ENCODE assay signal across 17 cellular contexts in the genomic region with DNA sequence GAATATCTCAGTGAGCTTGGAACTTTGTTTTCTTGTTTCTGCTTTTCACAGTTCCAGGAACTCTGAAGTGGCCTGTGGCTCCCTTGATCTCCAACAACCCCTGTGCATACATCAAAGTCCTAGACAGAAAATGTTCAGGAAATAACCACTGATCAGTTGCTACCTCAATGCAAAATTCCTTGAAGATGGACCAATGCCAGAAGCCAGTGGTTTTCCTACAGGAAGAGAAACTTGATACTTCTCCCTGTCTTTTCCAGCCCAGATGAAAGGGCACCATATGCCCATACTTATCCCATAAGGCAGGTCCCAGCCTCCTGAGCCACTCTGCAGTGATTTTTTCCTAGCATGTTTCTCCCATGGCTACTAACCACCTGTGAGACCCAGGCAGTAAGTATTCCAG. TPM values are rescaled to one million over a fixed set of nuclear protein-coding genes. Genes with fewer than 3 reads are reported as not detected.
DNase-seq lines count a peak whose midpoint lies in the region; ATAC-seq, FAIRE-seq and TF ChIP-seq lines count a peak whose summit lies in the region.
"Had no signal": no experiment of that assay in that cellular context is flagged by ENCODE, and none has a peak within 500 bp of the region (broad histone marks: within the 10 kb centered on the region; RNA-seq: fewer than 3 reads in every experiment).

No MANE protein-coding gene starts in this region.

- no peak for TF ChIP-seq CTCF in CD14-positive monocyte (IDR thresholded peaks at IDR 0.05)

- intact Hi-C loops in CD14-positive monocyte (cut with micrococcal nuclease), result no loop called here

- DNase-seq in DMS 273 treated with DMSO at 0.1 percent for 48 hours (lab: John Stamatoyannopoulos, UW) (peak; percentile 29), HTR-8/SVneo (ENCODE audit: insufficient read length, low spot score) (peak; percentile 43), amniotic epithelial cell (ENCODE audit: low read depth) (peak; percentile 46), kidney tubule cell (ENCODE audit: low spot score) (peak; percentile 58), CD14-positive monocyte (ENCODE audit: low spot score) (no peak), DMS79 (lab: John Stamatoyannopoulos, UW) (no peak), T-helper 2 cell (no peak)
- DNase-seq: activated B cell treated with CpG ODN at 0.5 μM for 24 hours; activated naive CD4-positive, alpha-beta T cell; body of pancreas; GF-D8; NCI-H1694 treated with DMSO at 0.1 percent for 48 hours; retina; RPMI8226; stimulated activated CD4-positive, alpha-beta T cell treated with anti-CD3 and anti-CD28 coated beads, Interleukin-1b, Interleukin-23, amount 100 ng/mL, for 48 hours; substantia nigra had no signal

- H3K27me3 Mint-ChIP-seq in CD14-positive monocyte (ENCODE audit: low read depth in 3 of 3), result peaks cover 0 to 8% (median 0%) of the 10 kb centered on the region in 3 donors
- H3K27me3 Mint-ChIP-seq: activated B cell treated with CpG ODN at 0.5 μM for 24 hours had no signal

- H3K27ac Mint-ChIP-seq in CD14-positive monocyte, result no peak overlapping the region
- H3K27ac Mint-ChIP-seq: activated B cell treated with CpG ODN at 0.5 μM for 24 hours had no signal

- peaks cover 2% of the 10 kb centered on the region for H3K4me1 Mint-ChIP-seq in CD14-positive monocyte
- H3K4me1 Mint-ChIP-seq: activated B cell treated with CpG ODN at 0.5 μM for 24 hours had no signal

- no peaks in the 10 kb centered on the region for H3K36me3 Mint-ChIP-seq in CD14-positive monocyte

- peaks cover 0 to 2% (median 0%) of the 10 kb centered on the region in 7 donors for H3K9me3 Mint-ChIP-seq in CD14-positive monocyte
- H3K9me3 Mint-ChIP-seq: activated B cell treated with CpG ODN at 0.5 μM for 24 hours had no signal

- ATAC-seq in HG03457 (IDR thresholded peaks at IDR 0.05; ENCODE audit: unreplicated experiment), result no peak
- ATAC-seq: body of pancreas had no signal

- FAIRE-seq in HTR-8/SVneo (lab: Jason Lieb, UNC), result peak; percentile 81

- H3K4me3 Mint-ChIP-seq in CD14-positive monocyte, result no peak overlapping the region
- H3K4me3 Mint-ChIP-seq: activated B cell treated with CpG ODN at 0.5 μM for 24 hours had no signal

RNA-seq across cellular contexts. Expression of gene CDRT4, which starts 12.3 kb away (rescaled TPM):
- polyA plus RNA-seq in CD14-positive monocyte, result under 1 TPM in 1 of 2 donors, not detected in 1; 0.34 TPM

Comparison
In these comparisons a context has a peak if more than half of its experiments do, and no peak if none do; other contexts are left out.
1. DNase-seq: peak in DMS 273 treated with DMSO at 0.1 percent for 48 hours (single experiment), HTR-8/SVneo (single experiment), amniotic epithelial cell (single experiment) and kidney tubule cell (single experiment); none in CD14-positive monocyte (single experiment), DMS79 (single experiment) and T-helper 2 cell (0 of 5).